In genomic region chr6:40587240-40588069, GRCh38 we compare ENCODE assay signal across 1 cellular context.
TF ChIP-seq lines count a peak whose summit lies in the region.

TSS of gene LRFN2 (minus strand) at chr6:40587364.

TF ChIP-seq in HepG2, 621 proteins besides CTCF, POLR2A, EP300 and RAD21 (continued from another document):
- TF ChIP-seq HOMEZ (CRISPR knock-in tag; IDR thresholded peaks at IDR 0.05; ENCODE audit: low read depth) (no peak), E2F5 (CRISPR knock-in tag; conservative IDR thresholded peaks at IDR 0.05) (no peak), ISX (CRISPR knock-in tag; conservative IDR thresholded peaks at IDR 0.05) (no peak), ZNF331 (CRISPR knock-in tag; IDR thresholded peaks at IDR 0.05) (no peak), SALL2 (CRISPR knock-in tag; IDR thresholded peaks at IDR 0.05) (peak; percentile 27; the same call in 1 of the 2 replicates), ZHX1 (CRISPR knock-in tag; IDR thresholded peaks at IDR 0.05; ENCODE audit: low read depth) (no peak; the same call in 1 of the 2 replicates), GABPA (IDR thresholded peaks at IDR 0.05; ENCODE audit: low read depth, low read length) (no peak; the same call in 1 of the 2 replicates), GABPA (CRISPR knock-in tag; IDR thresholded peaks at IDR 0.05; ENCODE audit: low read depth) (no peak), ZIK1 (CRISPR knock-in tag; IDR thresholded peaks at IDR 0.05; ENCODE audit: borderline replicate concordance, low read depth) (no peak), ZNF597 (CRISPR knock-in tag; IDR thresholded peaks at IDR 0.05) (no peak)
